8 cellular contexts compared by ENCODE assay signal in the genomic region with DNA sequence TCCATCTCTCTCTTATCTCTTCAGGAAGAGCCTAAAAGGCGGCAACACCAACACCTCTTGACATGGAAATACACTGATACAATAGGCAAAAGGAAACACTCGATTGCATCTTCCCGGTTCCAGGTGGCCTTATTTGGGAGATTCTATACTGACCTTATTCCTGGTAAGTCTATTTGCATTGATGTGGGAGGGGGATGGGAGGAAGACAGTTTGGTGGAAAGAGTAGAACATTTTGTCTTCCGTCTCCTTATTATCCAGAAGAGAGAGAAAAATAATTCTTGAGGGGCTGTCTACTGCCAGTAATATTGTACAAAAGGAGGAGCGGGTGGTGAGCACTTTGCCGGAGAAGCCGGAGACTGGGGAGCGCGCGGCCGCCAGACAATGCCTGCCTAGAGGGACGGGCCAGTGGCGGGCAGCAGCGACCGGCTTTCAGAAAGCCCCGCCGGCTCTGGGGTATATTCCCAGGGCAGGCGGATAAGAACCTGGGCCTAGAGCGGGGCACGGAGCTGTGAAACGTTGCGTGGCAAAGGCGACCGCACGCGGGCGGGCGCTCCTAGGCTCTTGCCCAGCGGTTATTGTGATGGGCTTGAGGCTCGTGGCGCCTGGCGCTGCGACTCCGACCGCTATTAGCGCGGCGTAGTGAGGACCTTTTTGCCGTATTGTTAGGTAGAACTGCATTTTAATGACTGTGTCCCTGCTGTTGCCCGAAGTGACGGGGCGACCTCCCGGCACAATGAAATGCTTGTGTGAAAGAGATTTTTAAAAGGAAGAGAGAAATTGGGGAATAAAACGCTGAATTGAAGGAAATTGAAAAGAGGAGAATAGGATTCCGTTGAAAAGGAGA. TPM values are rescaled to one million over a fixed set of nuclear protein-coding genes. Genes with fewer than 3 reads are reported as not detected.
DNase-seq lines count a peak whose midpoint lies in the region; ATAC-seq, FAIRE-seq and TF ChIP-seq lines count a peak whose summit lies in the region.

No MANE protein-coding gene starts in this region.

- peak overlapping the region in 2 of 3 experiments; percentile 8 to 15 for H3K4me3 ChIP-seq in endothelial cell of umbilical vein (replicated peaks in 1 of 3; ENCODE audit: insufficient read depth in 1 of 3, low read depth in 1 of 3, low read length in 3 of 3)

- no peaks in the 10 kb centered on the region for H3K9me1 ChIP-seq in endothelial cell of umbilical vein (replicated peaks; ENCODE audit: control insufficient read depth, extremely low read depth, insufficient read depth, low read length)

- CTCF ChIA-PET in endothelial cell of umbilical vein (lab: Charles Lee): interaction anchor here (1.0 to 5.9 kb wide), 3 partner anchors 11 to 23 kb away, joined by 3 to 93 read pairs (median 4); no protein-coding TSS in a partner anchor

- dilution Hi-C loops in endothelial cell of umbilical vein (cut with MboI; ENCODE audit: extremely low pct_ligation_motif_present, low sequenced_read_pairs): no loop called here

- POLR2A ChIA-PET in endothelial cell of umbilical vein (lab: Charles Lee): no interaction called here

- intact Hi-C loops in endothelial cell of umbilical vein (cut with micrococcal nuclease): loop anchor here (1.0 kb wide), 1 partner anchor 9 kb away; no protein-coding TSS in a partner anchor

- no peaks in the 10 kb centered on the region for H3K79me2 ChIP-seq in endothelial cell of umbilical vein (ENCODE audit: control insufficient read depth, insufficient read depth, low read length)

- no peak overlapping the region for H3K9ac ChIP-seq in endothelial cell of umbilical vein (replicated peaks; ENCODE audit: extremely low read depth, insufficient read depth, low read length)

- DNase-seq in GM03348 (ENCODE audit: low spot score) (peak; percentile 48), NCI-H748 treated with DMSO at 0.1 percent for 48 hours (lab: John Stamatoyannopoulos, UW) (peak; percentile 48), endothelial cell of umbilical vein (ENCODE audit: low read depth, low spot score) (peak; percentile 39), pons (ENCODE audit: low spot score) (peak; percentile 94), MV-4-11 (lab: John Stamatoyannopoulos, UW) (no peak), NCI-H2196 (lab: John Stamatoyannopoulos, UW; ENCODE audit: unreplicated experiment) (no peak)

- peaks cover 19% of the 10 kb centered on the region for H3K4me1 ChIP-seq in endothelial cell of umbilical vein (ENCODE audit: control insufficient read depth, extremely low read depth, insufficient read depth, low read length)

- peak overlapping the region; percentile 25 for H3K4me2 ChIP-seq in endothelial cell of umbilical vein (ENCODE audit: insufficient read depth, low read length)

- no peak for FAIRE-seq in endothelial cell of umbilical vein (lab: Jason Lieb, UNC)

- no TSS peak for BruUV-seq in endothelial cell of umbilical vein (replicated peaks; lab: Mats Ljungman, UMichigan)

- TF ChIP-seq CTCF in endothelial cell of umbilical vein (IDR thresholded peaks at IDR 0.05; ENCODE audit: extremely low read depth in 1 of 2, insufficient read depth in 1 of 2, low read depth in 1 of 2, low read length in 2 of 2): no peak

- no peak overlapping the region for H3K27ac ChIP-seq in endothelial cell of umbilical vein (ENCODE audit: insufficient read depth, low read depth, low read length)

- H3K36me3 ChIP-seq in endothelial cell of umbilical vein (ENCODE audit: control insufficient read depth in 2 of 2, extremely low read depth in 1 of 2, insufficient read depth in 2 of 2, low read length in 2 of 2): no peaks in the 10 kb centered on the region

- TF ChIP-seq POLR2A in endothelial cell of umbilical vein (IDR thresholded peaks at IDR 0.05; ENCODE audit: low read depth, low read length): no peak

- no peaks in the 10 kb centered on the region for H4K20me1 ChIP-seq in endothelial cell of umbilical vein (replicated peaks; ENCODE audit: control insufficient read depth, extremely low read depth, insufficient read depth, low read length)

- H3K9me3 ChIP-seq in endothelial cell of umbilical vein (replicated peaks; ENCODE audit: control insufficient read depth, insufficient read depth, low read length): no peaks in the 10 kb centered on the region

- ATAC-seq in GM21576 (IDR thresholded peaks at IDR 0.05; ENCODE audit: unreplicated experiment) (no peak), HG02763 (IDR thresholded peaks at IDR 0.05; ENCODE audit: unreplicated experiment) (no peak)

- H2AFZ ChIP-seq in endothelial cell of umbilical vein (ENCODE audit: low read depth, low read length): peak overlapping the region; percentile 35

- peaks cover 71 to 87% of the 10 kb centered on the region in 2 experiments for H3K27me3 ChIP-seq in endothelial cell of umbilical vein (ENCODE audit: control insufficient read depth in 2 of 2, insufficient read depth in 2 of 2, low read length in 2 of 2)

TF ChIP-seq in endothelial cell of umbilical vein, 7 proteins besides CTCF, POLR2A, EP300 and RAD21:
- TF ChIP-seq JUN (IDR thresholded peaks at IDR 0.05; ENCODE audit: borderline replicate concordance, insufficient read depth, insufficient read length, low read depth) (no peak), EZH2 (IDR thresholded peaks at IDR 0.05; ENCODE audit: borderline replicate concordance, low read depth, low read length, severe bottlenecking) (peak; percentile 91)
TF ChIP-seq in endothelial cell of umbilical vein: peak in this region for 1.

RNA-seq across cellular contexts. Expression of gene PRDM8, which starts 0.5 kb away (rescaled TPM):
- total RNA-seq in endothelial cell of umbilical vein: 0.42 and 0.82 TPM in 2 replicates
- polyA plus RNA-seq in endothelial cell of umbilical vein: 0.28 and 0.67 TPM in 2 replicates
- polyA plus RNA-seq in endothelial cell of umbilical vein (2011; cell fraction: cytosol; rRNA removed): 0.34 TPM in 2 replicates
- polyA plus RNA-seq in endothelial cell of umbilical vein (2011; cell fraction: nucleus; rRNA removed): 2.3 and 2.5 TPM in 2 replicates
- polyA plus RNA-seq in endothelial cell of umbilical vein (2012): 1.2 TPM in 2 replicates
- 0.22 and 0.34 TPM in 2 replicates for polyA minus RNA-seq in endothelial cell of umbilical vein
- not detected for polyA minus RNA-seq in endothelial cell of umbilical vein (2011; cell fraction: cytosol; rRNA and poly(A)+ RNA removed)
- polyA minus RNA-seq in endothelial cell of umbilical vein (2011; cell fraction: nucleus; rRNA and poly(A)+ RNA removed): 1.3 and 1.9 TPM in 2 replicates

Comparison
In these comparisons a context has a peak if more than half of its experiments do, and no peak if none do; other contexts are left out.
1. DNase-seq: peak in GM03348 (single experiment), NCI-H748 treated with DMSO at 0.1 percent for 48 hours (single experiment), endothelial cell of umbilical vein (single experiment) and pons (single experiment); none in MV-4-11 (single experiment) and NCI-H2196 (single experiment).